ENCODE assay signal across 13 cellular contexts in the genomic region with DNA sequence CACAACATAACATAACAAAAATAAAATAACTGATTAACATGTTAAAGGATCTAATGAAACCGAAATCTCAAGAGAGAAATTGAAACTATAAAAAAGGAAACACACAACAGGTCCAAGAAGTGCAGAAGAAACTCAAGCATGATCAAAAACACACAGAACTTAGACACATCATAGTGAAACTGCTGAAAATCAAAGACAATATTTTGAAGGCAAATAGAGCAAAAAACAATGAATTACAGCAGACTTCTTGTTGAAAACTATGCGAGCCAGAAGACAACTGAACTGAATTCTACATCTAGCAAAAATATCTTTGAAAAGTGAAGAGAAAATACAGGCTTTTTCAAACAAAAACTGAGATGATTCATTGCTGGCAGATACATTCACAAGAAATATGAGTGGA.
A peak's percentile ranks its signal among the peaks of the same experiment; 100 is the strongest.
DNase-seq lines count a peak whose midpoint lies in the region; ATAC-seq and TF ChIP-seq lines count a peak whose summit lies in the region.
"Had no signal": no experiment of that assay in that cellular context is flagged by ENCODE, and none has a peak within 500 bp of the region (broad histone marks: within the 10 kb centered on the region; RNA-seq: fewer than 3 reads in every experiment).

No MANE protein-coding gene starts in this region.

- peaks cover 4% of the 10 kb centered on the region for H3K4me1 Mint-ChIP-seq in activated T-cell treated with anti-CD3 and anti-CD28 coated beads, Interleukin-2, amount 50 U/mL, for 4 hours (ENCODE audit: low read depth)
- peaks cover 13% of the 10 kb centered on the region for H3K4me1 Mint-ChIP-seq in T-helper 2 cell treated with Interferon-gamma antibody and Interleukin-4, amounts not matched to agents 5 μg/mL and 100 μg/mL, for 36 hours (ENCODE audit: low read depth)
- H3K4me1 Mint-ChIP-seq: nephron progenitor cell, T-helper 17 cell had no signal

- no peak overlapping the region for H3K4me3 ChIP-seq in GM23248
- no peak overlapping the region for H3K4me3 ChIP-seq in right cardiac atrium (ENCODE audit: low read length)
- no peak overlapping the region for H3K4me3 ChIP-seq in ascending aorta

- H3K27me3 ChIP-seq in GM23248 (replicated peaks; ENCODE audit: insufficient read depth) (no peaks in the 10 kb centered on the region), right cardiac atrium (ENCODE audit: control insufficient read depth, insufficient read depth) (no peaks in the 10 kb centered on the region), ascending aorta (no peaks in the 10 kb centered on the region)

- H3K9me3 ChIP-seq in GM23248 (ENCODE audit: low read depth) = peaks cover 3% of the 10 kb centered on the region
- no peaks in the 10 kb centered on the region for H3K9me3 ChIP-seq in right cardiac atrium (ENCODE audit: control insufficient read depth, low read length)
- peaks cover 10 to 27% of the 10 kb centered on the region in 2 donors for H3K9me3 ChIP-seq in ascending aorta

- H3K27ac ChIP-seq in GM23248 (no peak overlapping the region), right cardiac atrium (ENCODE audit: low read length) (no peak overlapping the region), ascending aorta (no peak overlapping the region)

- peak; percentile 10 to 46 for ATAC-seq in activated T-cell treated with anti-CD3 and anti-CD28 coated beads, Interleukin-2, amount 50 U/mL, for 4 hours
- ATAC-seq in HG03095 (IDR thresholded peaks at IDR 0.05; ENCODE audit: unreplicated experiment) = no peak
- no peak for ATAC-seq in right cardiac atrium
- ATAC-seq: T-helper 17 cell had no signal

- H3K36me3 ChIP-seq in GM23248 (ENCODE audit: low read depth) (peaks cover 38% of the 10 kb centered on the region), ascending aorta (peaks cover 22 to 58% of the 10 kb centered on the region in 2 donors)

- in situ Hi-C loops in GM23248 (cut with MboI) = no loop called here

- TF ChIP-seq CTCF in ascending aorta (IDR thresholded peaks at IDR 0.05) = no peak

- peak overlapping the region; percentile 55 for H3K27ac Mint-ChIP-seq in T-helper 2 cell treated with Interferon-gamma antibody and Interleukin-4, amounts not matched to agents 5 μg/mL and 100 μg/mL, for 36 hours
- H3K27ac Mint-ChIP-seq: nephron progenitor cell, T-helper 17 cell had no signal

- no peaks in the 10 kb centered on the region for H3K27me3 Mint-ChIP-seq in activated T-cell treated with anti-CD3 and anti-CD28 coated beads, Interleukin-2, amount 50 U/mL, for 4 hours (ENCODE audit: low read depth)
- no peaks in the 10 kb centered on the region for H3K27me3 Mint-ChIP-seq in T-helper 2 cell treated with Interferon-gamma antibody and Interleukin-4, amounts not matched to agents 5 μg/mL and 100 μg/mL, for 36 hours (ENCODE audit: low read depth)
- H3K27me3 Mint-ChIP-seq: T-helper 17 cell had no signal

- H3K4me2 ChIP-seq in GM23248 (ENCODE audit: unreplicated experiment) = no peak overlapping the region

- H4K20me1 ChIP-seq in GM23248 (ENCODE audit: insufficient read depth) = no peaks in the 10 kb centered on the region

- intact Hi-C loops in right cardiac atrium (cut with DNase I) = no loop called here
- intact Hi-C loops in ascending aorta (cut with DNase I) = no loop called here

- H3K79me2 ChIP-seq in GM23248 (ENCODE audit: insufficient read depth) = 0 out of 2 replicates have a peak, but pooled peaks cover 6% of the 10 kb centered on the region

- H2AFZ ChIP-seq in GM23248 = no peak overlapping the region

- H3K9me3 Mint-ChIP-seq in activated T-cell treated with anti-CD3 and anti-CD28 coated beads, Interleukin-2, amount 50 U/mL, for 4 hours = peaks cover 19% of the 10 kb centered on the region
- H3K9me3 Mint-ChIP-seq in T-helper 2 cell treated with Interferon-gamma antibody and Interleukin-4, amounts not matched to agents 5 μg/mL and 100 μg/mL, for 36 hours = peaks cover 43% of the 10 kb centered on the region

- H3K36me3 Mint-ChIP-seq in activated T-cell treated with anti-CD3 and anti-CD28 coated beads, Interleukin-2, amount 50 U/mL, for 4 hours (ENCODE audit: insufficient read depth) = peaks cover 65% of the 10 kb centered on the region
- peaks cover 85% of the 10 kb centered on the region for H3K36me3 Mint-ChIP-seq in T-helper 2 cell treated with Interferon-gamma antibody and Interleukin-4, amounts not matched to agents 5 μg/mL and 100 μg/mL, for 36 hours (ENCODE audit: low read depth)

- H3F3A ChIP-seq in GM23248 (ENCODE audit: insufficient read depth) = peaks cover 27% of the 10 kb centered on the region

- no peaks in the 10 kb centered on the region for H3K4me1 ChIP-seq in GM23248 (ENCODE audit: insufficient read depth)
- H3K4me1 ChIP-seq in right cardiac atrium (ENCODE audit: control insufficient read depth, insufficient read depth, low read length) = no peaks in the 10 kb centered on the region
- no peaks in the 10 kb centered on the region for H3K4me1 ChIP-seq in ascending aorta

- no peak overlapping the region for H3K9ac ChIP-seq in GM23248

- DNase-seq in activated T-cell treated with anti-CD3 and anti-CD28 coated beads, Interleukin-2, amount 50 U/mL, for 4 hours = no peak
- DNase-seq in activated T-cell treated with anti-CD3 and anti-CD28 coated beads, Interleukin-2, amount 50 U/mL, for 48 hours = no peak
- DNase-seq in GM23248 (peak; percentile 26), renal cortical epithelial cell (ENCODE audit: low read depth) (peak; percentile 18), right cardiac atrium (no peak), ascending aorta (ENCODE audit: low spot score in 2 of 2) (no peak)
- DNase-seq in T-helper 2 cell treated with Interferon-gamma antibody and Interleukin-4, amounts not matched to agents 5 μg/mL and 100 μg/mL, for 36 hours (ENCODE audit: low spot score) = no peak
- DNase-seq: activated naive CD4-positive, alpha-beta T cell treated with anti-CD3 and anti-CD28 coated beads, Interleukin-2, amount 50 U/mL, for 16 hours; nephron progenitor cell; NK-92 treated with Interleukin-12 subunit alpha and Interleukin-12 subunit beta, amount 100 ng/mL, for 24 hours; substantia nigra; T-helper 17 cell had no signal

- H3K4me3 Mint-ChIP-seq in activated T-cell treated with anti-CD3 and anti-CD28 coated beads, Interleukin-2, amount 50 U/mL, for 4 hours = no peak overlapping the region
- H3K4me3 Mint-ChIP-seq in T-helper 2 cell treated with Interferon-gamma antibody and Interleukin-4, amounts not matched to agents 5 μg/mL and 100 μg/mL, for 36 hours = no peak overlapping the region
- H3K4me3 Mint-ChIP-seq: nephron progenitor cell, T-helper 17 cell had no signal

- H3K9me2 ChIP-seq in GM23248 (ENCODE audit: insufficient read depth) = no peaks in the 10 kb centered on the region

- WGBS in GM23248 (ENCODE audit: low coverage in 1 of 2, low lambda C conversion rate in 2 of 2, missing lambda C conversion rate in 2 of 2), 2 experiments = 70 to 81% methylated on average over 2 of the region's 2 CpGs
- 98% methylated on average over 2 of the region's 2 CpGs for WGBS in right cardiac atrium

Comparison
In these comparisons a context has a peak if more than half of its experiments do, and no peak if none do; other contexts are left out.
1. ATAC-seq: peak in activated T-cell treated with anti-CD3 and anti-CD28 coated beads, Interleukin-2, amount 50 U/mL, for 4 hours (2 of 2); none in HG03095 (single experiment) and right cardiac atrium (0 of 2).
2. DNase-seq: peak in GM23248 (single experiment) and renal cortical epithelial cell (single experiment); none in activated T-cell treated with anti-CD3 and anti-CD28 coated beads, Interleukin-2, amount 50 U/mL, for 4 hours (single experiment), activated T-cell treated with anti-CD3 and anti-CD28 coated beads, Interleukin-2, amount 50 U/mL, for 48 hours (0 of 2), T-helper 2 cell treated with Interferon-gamma antibody and Interleukin-4, amounts not matched to agents 5 μg/mL and 100 μg/mL, for 36 hours (single experiment), right cardiac atrium (0 of 3) and ascending aorta (0 of 2).